8 cellular contexts compared by ENCODE assay signal in genomic region chr13:24967985-24968384, GRCh38.
DNase-seq lines count a peak whose midpoint lies in the region; ATAC-seq, FAIRE-seq and TF ChIP-seq lines count a peak whose summit lies in the region.
"Not testable (repeated sequence)": the region's sequence is repeated elsewhere in the genome, so short reads cannot be mapped to it uniquely, and the experiment has no call there.

No MANE protein-coding gene starts in this region.

- not testable (repeated sequence) for BruUV-seq in Panc1 (replicated peaks; lab: Mats Ljungman, UMichigan)

- peak overlapping the region; percentile 76 for H3K4me2 ChIP-seq in A549

- not testable (repeated sequence) for TF ChIP-seq CTCF in A549 (IDR thresholded peaks at IDR 0.05); Panc1 (IDR thresholded peaks at IDR 0.05); brain microvascular endothelial cell (IDR thresholded peaks at IDR 0.05; ENCODE audit: low read depth, low read length, missing control alignments); esophagus squamous epithelium (IDR thresholded peaks at IDR 0.05); neural crest cell (conservative IDR thresholded peaks at IDR 0.05)

- WGBS in A549 (ENCODE audit: missing lambda C conversion rate): 3% methylated on average over 3 of the region's 5 CpGs
- WGBS in esophagus squamous epithelium, 2 donors: 4% methylated on average over 3 of the region's 5 CpGs; no CpG with 5 or more reads in 1 of the 2 donors

- in situ Hi-C loops in Panc1 (cut with HindIII; ENCODE audit: low pct_unique_long_range_greater_than_20kb, low sequenced_read_pairs); brain microvascular endothelial cell (cut with HindIII; ENCODE audit: low pct_ligation_motif_present, low sequenced_read_pairs): not testable (repeated sequence)

- not testable (repeated sequence) for TF ChIP-seq EP300 in A549 (IDR thresholded peaks at IDR 0.05)

- ATAC-seq in A549, Panc1: not testable (repeated sequence)

- TF ChIP-seq POLR2A in A549 (IDR thresholded peaks at IDR 0.05; ENCODE audit: low read length); esophagus squamous epithelium (IDR thresholded peaks at IDR 0.05): not testable (repeated sequence)

- peak overlapping the region; percentile 93 for H3K27ac Mint-ChIP-seq in neural crest cell (ENCODE audit: unreplicated experiment)

- H3K27ac ChIP-seq in A549: peak overlapping the region; percentile 63 to 81; a peak in 5 of 6 replicates
- not testable (repeated sequence) for H3K27ac ChIP-seq in Panc1 (ENCODE audit: low read length); brain microvascular endothelial cell; esophagus squamous epithelium; skeletal muscle tissue (ENCODE audit: low read depth, low read length)

- H3K4me1 ChIP-seq in A549; Panc1 (ENCODE audit: control insufficient read depth, insufficient read depth, low read length); esophagus squamous epithelium; skeletal muscle tissue (ENCODE audit: control insufficient read depth in 3 of 3, insufficient read depth in 3 of 3, low read length in 3 of 3): not testable (repeated sequence)

- CTCF ChIA-PET in A549 (lab: Yijun Ruan, JAX): interaction anchor here (1.5 to 1.9 kb wide), 2 partner anchors 104 to 221 kb away, joined by 3 to 5 read pairs; no protein-coding TSS in a partner anchor
- CTCF ChIA-PET in Panc1 (lab: Charles Lee): not testable (repeated sequence)

- not testable (repeated sequence) for TF ChIP-seq RAD21 in A549 (conservative IDR thresholded peaks at IDR 0.05 in 1 of 2, IDR thresholded peaks at IDR 0.05 in 1 of 2)

- peak overlapping the region; percentile 57 for H3K4me3 ChIP-seq in A549
- peak overlapping the region; percentile 19; the same call in 1 of the 2 replicates for H3K4me3 ChIP-seq in H7 (ENCODE audit: insufficient read depth, low read depth, low read length)
- H3K4me3 ChIP-seq in Panc1 (ENCODE audit: low read depth in 2 of 2, low read length in 2 of 2): peak overlapping the region; percentile 15 to 43; a peak in 2 of 4 replicates
- H3K4me3 ChIP-seq in brain microvascular endothelial cell (ENCODE audit: low read depth, low read length): peak overlapping the region; percentile 47
- peak overlapping the region; percentile 2 to 57 (median 33) for H3K4me3 ChIP-seq in esophagus squamous epithelium
- H3K4me3 ChIP-seq in iPS-18c (ENCODE audit: insufficient read depth, low read depth, low read length): peak overlapping the region; percentile 36; the same call in 1 of the 2 replicates
- H3K4me3 ChIP-seq in skeletal muscle tissue (ENCODE audit: low read length in 3 of 3): peak overlapping the region; percentile 22 to 66 (median 36)

- peak overlapping the region; percentile 77 for H3K4me3 Mint-ChIP-seq in neural crest cell

- H3K36me3 ChIP-seq in H7 (replicated peaks; ENCODE audit: control insufficient read depth, insufficient read depth, low read length); Panc1 (ENCODE audit: control insufficient read depth, insufficient read depth, low read length); brain microvascular endothelial cell (replicated peaks); esophagus squamous epithelium; skeletal muscle tissue (ENCODE audit: control insufficient read depth in 3 of 3, insufficient read depth in 3 of 3, low read length in 3 of 3): not testable (repeated sequence)

- not testable (repeated sequence) for H3K9me3 Mint-ChIP-seq in neural crest cell

- intact Hi-C loops in Panc1 (cut with micrococcal nuclease; ENCODE audit: unreplicated experiment); esophagus squamous epithelium (cut with DNase I): not testable (repeated sequence)

- H3K9me3 ChIP-seq in A549; Panc1 (ENCODE audit: control insufficient read depth, insufficient read depth, low read depth, low read length); esophagus squamous epithelium; iPS-18c (ENCODE audit: control insufficient read depth, insufficient read depth, low read length); skeletal muscle tissue (ENCODE audit: control insufficient read depth in 3 of 3, low read length in 3 of 3): not testable (repeated sequence)

- not testable (repeated sequence) for DNase-seq in A549 (ENCODE audit: low read depth in 1 of 2, low spot score in 1 of 2); H7; Panc1 (ENCODE audit: low read depth, low spot score); brain microvascular endothelial cell; esophagus squamous epithelium (lab: John Stamatoyannopoulos, UW); neural crest cell (ENCODE audit: low read depth, low spot score)

- POLR2A ChIA-PET in A549 (lab: Yijun Ruan, JAX): interaction anchor here (0.8 kb wide), 1 partner anchor 45 kb away, joined by 3 read pairs; a partner anchor contains a TSS
- POLR2A ChIA-PET in Panc1 (lab: Charles Lee): not testable (repeated sequence)

- not testable (repeated sequence) for H3K27me3 ChIP-seq in H7 (ENCODE audit: control insufficient read depth, insufficient read depth, low read length); Panc1 (ENCODE audit: control insufficient read depth, insufficient read depth, low read length); brain microvascular endothelial cell (replicated peaks); esophagus squamous epithelium; skeletal muscle tissue (ENCODE audit: control insufficient read depth in 3 of 3, insufficient read depth in 3 of 3, low read length in 3 of 3)

- peak overlapping the region in 1 of 3 donors; percentile 33 for H3K9ac ChIP-seq in skeletal muscle tissue (ENCODE audit: low read depth in 1 of 3, low read length in 3 of 3)

- not testable (repeated sequence) for FAIRE-seq in A549 (lab: Jason Lieb, UNC)

- H3K4me1 Mint-ChIP-seq in neural crest cell: peaks cover 11% of the 10 kb centered on the region

- H3K36me3 Mint-ChIP-seq in neural crest cell (ENCODE audit: low read depth): not testable (repeated sequence)

- not testable (repeated sequence) for H3K27me3 Mint-ChIP-seq in neural crest cell (ENCODE audit: low read depth)
